ENCODE assay signal across 22 cellular contexts in genomic region chr16:88077328-88078108, GRCh38.
DNase-seq lines count a peak whose midpoint lies in the region; ATAC-seq, FAIRE-seq and TF ChIP-seq lines count a peak whose summit lies in the region.
"Had no signal": no experiment of that assay in that cellular context is flagged by ENCODE, and none has a peak within 500 bp of the region (broad histone marks: within the 10 kb centered on the region; RNA-seq: fewer than 3 reads in every experiment).

No MANE protein-coding gene starts in this region.

- DNase-seq in IMR-90 (no peak), endothelial cell (ENCODE audit: low spot score) (no peak), lower lobe of right lung (peak; percentile 31), aorta (peak; percentile 42 to 45), small intestine (no peak), RPMI8226 (no peak)
- DNase-seq in T-helper 2 cell treated with Interferon-gamma antibody and Interleukin-4, amounts not matched to agents 5 μg/mL and 100 μg/mL, for 36 hours (ENCODE audit: low spot score) = no peak
- DNase-seq: activated CD4-positive, alpha-beta T cell treated with anti-CD3 and anti-CD28 coated beads, Interleukin-2, amount 50 U/mL, for 48 hours; activated CD4-positive, CD25-positive, alpha-beta regulatory T cell; DMS153; GDM1; mesendoderm; NCI-H146; NCI-H2171; NCI-H69; stimulated activated CD4-positive, alpha-beta T cell treated with anti-CD3 and anti-CD28 coated beads, Interleukin-12 subunit alpha, Interleukin-12 subunit beta, amount 100 ng/mL, for 4 hours; T-helper 9 cell had no signal

- 0 out of 2 replicates have a peak, but pooled peaks cover 3% of the 10 kb centered on the region for H3K9me1 ChIP-seq in IMR-90 (ENCODE audit: insufficient read depth, low read length)

- no peak overlapping the region for H2AK5ac ChIP-seq in IMR-90 (ENCODE audit: low read depth, low read length)

- no peak overlapping the region for H2BK15ac ChIP-seq in IMR-90 (ENCODE audit: low read depth, low read length)

- WGBS in IMR-90 (ENCODE audit: extremely low coverage in 2 of 2, insufficient read length in 1 of 2), 2 experiments = 83% methylated on average over 10 of the region's 30 CpGs; no CpG with 5 or more reads in 1 of the 2 experiments
- WGBS in aorta, 2 donors = 87 to 89% methylated on average over 30 of the region's 30 CpGs
- 88 to 92% (median 90%) methylated on average over 30 of the region's 30 CpGs for WGBS in small intestine, 3 donors

- no peak overlapping the region for H4K8ac ChIP-seq in IMR-90 (ENCODE audit: low read depth in 2 of 2, low read length in 2 of 2)

- peak overlapping the region; percentile 24 for H2AFZ ChIP-seq in IMR-90 (replicated peaks; ENCODE audit: low read length, poor library complexity)
- H2AFZ ChIP-seq: GM23338 had no signal

- H3K4me2 ChIP-seq in IMR-90 (ENCODE audit: low read depth, low read length) = no peak overlapping the region
- H3K4me2 ChIP-seq: GM23338 had no signal

- CTCF ChIA-PET in IMR-90 (lab: Yijun Ruan, JAX) = no interaction called here

- POLR2A ChIA-PET in IMR-90 (lab: Charles Lee; ENCODE audit: unreplicated experiment) = no interaction called here

- H3K79me1 ChIP-seq in IMR-90 (ENCODE audit: low read depth in 1 of 2, low read length in 2 of 2) = 0 out of 4 replicates have a peak, but pooled peaks cover 0 to 1% of the 10 kb centered on the region in 2 experiments

- H2BK20ac ChIP-seq in IMR-90 (ENCODE audit: low read depth, low read length) = no peak overlapping the region

- H3K4me3 Mint-ChIP-seq in endothelial cell (ENCODE audit: unreplicated experiment) = peak overlapping the region; percentile 32
- no peak overlapping the region for H3K4me3 Mint-ChIP-seq in T-helper 2 cell treated with Interferon-gamma antibody and Interleukin-4, amounts not matched to agents 5 μg/mL and 100 μg/mL, for 36 hours
- H3K4me3 Mint-ChIP-seq: central memory CD8-positive, alpha-beta T cell; GM23338; stimulated activated naive CD8-positive, alpha-beta T cell treated with anti-CD3 and anti-CD28 coated beads, Interleukin-15, Interleukin-2, amounts not matched to agents 100 ng/mL and 50 ng/mL, for 24 hours had no signal

- no peak overlapping the region for H3K14ac ChIP-seq in IMR-90 (replicated peaks; ENCODE audit: low read depth, low read length)

- no peaks in the 10 kb centered on the region; the same call in 1 of the 2 replicates for H4K20me1 ChIP-seq in IMR-90 (ENCODE audit: insufficient read depth, low read length)

- H3K27ac ChIP-seq in IMR-90 (ENCODE audit: insufficient read depth, low read length) (no peak overlapping the region), lower lobe of right lung (no peak overlapping the region), aorta (ENCODE audit: low read depth in 1 of 2, low read length in 2 of 2) (no peak overlapping the region), small intestine (ENCODE audit: low read depth in 1 of 2, low read length in 1 of 2) (no peak overlapping the region)

- H3K9ac ChIP-seq in IMR-90 (ENCODE audit: low read depth, low read length) = no peak overlapping the region

- H3K36me3 Mint-ChIP-seq in endothelial cell (ENCODE audit: low read depth, unreplicated experiment) = peaks cover 17% of the 10 kb centered on the region
- peaks cover 4% of the 10 kb centered on the region for H3K36me3 Mint-ChIP-seq in T-helper 2 cell treated with Interferon-gamma antibody and Interleukin-4, amounts not matched to agents 5 μg/mL and 100 μg/mL, for 36 hours (ENCODE audit: low read depth)

- TF ChIP-seq POLR2A in IMR-90 (IDR thresholded peaks at IDR 0.05; ENCODE audit: low read depth, low read length) = no peak

- H3K56ac ChIP-seq in IMR-90 (ENCODE audit: extremely low read depth, insufficient read depth, low read length) = no peak overlapping the region

- peaks cover 22% of the 10 kb centered on the region for H3K36me3 ChIP-seq in IMR-90 (ENCODE audit: control insufficient read depth, insufficient read depth, low read length)
- H3K36me3 ChIP-seq in lower lobe of right lung = peaks cover 41% of the 10 kb centered on the region
- H3K36me3 ChIP-seq in aorta (ENCODE audit: control insufficient read depth in 1 of 2, insufficient read depth in 2 of 2, low read length in 1 of 2) = peaks cover 0 to 4% of the 10 kb centered on the region in 2 donors
- H3K36me3 ChIP-seq in small intestine (ENCODE audit: control insufficient read depth in 2 of 2, insufficient read depth in 2 of 2, low read length in 2 of 2) = no peaks in the 10 kb centered on the region

- TF ChIP-seq CTCF in IMR-90 (conservative IDR thresholded peaks at IDR 0.05; ENCODE audit: low read depth, low read length) (no peak), endothelial cell (IDR thresholded peaks at IDR 0.05; ENCODE audit: unreplicated experiment) (no peak), lower lobe of right lung (IDR thresholded peaks at IDR 0.05) (no peak)

- H3K9me3 Mint-ChIP-seq in endothelial cell (ENCODE audit: unreplicated experiment) = no peaks in the 10 kb centered on the region
- no peaks in the 10 kb centered on the region for H3K9me3 Mint-ChIP-seq in T-helper 2 cell treated with Interferon-gamma antibody and Interleukin-4, amounts not matched to agents 5 μg/mL and 100 μg/mL, for 36 hours
- H3K9me3 Mint-ChIP-seq: activated naive CD4-positive, alpha-beta T cell treated with anti-CD3 and anti-CD28 coated beads, Interleukin-2, amount 50 U/mL, for 72 hours; activated T-helper 2 cell treated with anti-CD3 and anti-CD28 coated beads, Interferon-gamma antibody, Interleukin-2, Interleukin-4, amounts not matched to agents 10 μg/mL and 5 μg/mL and 100 μg/mL, durations not matched to agents 14 hours and 24 hours and 36 hours; central memory CD8-positive, alpha-beta T cell; stimulated activated naive CD8-positive, alpha-beta T cell treated with anti-CD3 and anti-CD28 coated beads, Interleukin-15, Interleukin-2, amounts not matched to agents 100 ng/mL and 50 ng/mL, for 24 hours had no signal

- H3K4me1 Mint-ChIP-seq in endothelial cell (ENCODE audit: unreplicated experiment) = no peaks in the 10 kb centered on the region
- no peaks in the 10 kb centered on the region for H3K4me1 Mint-ChIP-seq in T-helper 2 cell treated with Interferon-gamma antibody and Interleukin-4, amounts not matched to agents 5 μg/mL and 100 μg/mL, for 36 hours (ENCODE audit: low read depth)
- H3K4me1 Mint-ChIP-seq: GM23338 had no signal

- H3K9me3 ChIP-seq in IMR-90 (ENCODE audit: control insufficient read depth, insufficient read depth, low read length) (peaks cover 3% of the 10 kb centered on the region), lower lobe of right lung (no peaks in the 10 kb centered on the region), aorta (ENCODE audit: control insufficient read depth, low read length) (no peaks in the 10 kb centered on the region), small intestine (ENCODE audit: control insufficient read depth, low read depth) (no peaks in the 10 kb centered on the region)

- ATAC-seq in IMR-90 (ENCODE audit: low read depth) = no peak
- ATAC-seq in lower lobe of right lung = no peak
- no peak for ATAC-seq in aorta (ENCODE audit: low FRiP score)
- ATAC-seq: activated naive CD4-positive, alpha-beta T cell treated with anti-CD3 and anti-CD28 coated beads, Interleukin-2, amount 50 U/mL, for 72 hours had no signal

- no peak overlapping the region for H4K5ac ChIP-seq in IMR-90 (ENCODE audit: low read depth, low read length)

- in situ Hi-C loops in IMR-90 (cut with MboI; ENCODE audit: low sequenced_read_pairs) = no loop called here

- no peak overlapping the region for H2BK120ac ChIP-seq in IMR-90 (ENCODE audit: low read depth, low read length)

- H3K4me1 ChIP-seq in IMR-90 (ENCODE audit: control insufficient read depth, insufficient read depth, low read length) (no peaks in the 10 kb centered on the region), lower lobe of right lung (no peaks in the 10 kb centered on the region), aorta (ENCODE audit: control insufficient read depth in 1 of 2, insufficient read depth in 2 of 2, low read length in 2 of 2) (no peaks in the 10 kb centered on the region), small intestine (ENCODE audit: control insufficient read depth in 2 of 2, insufficient read depth in 1 of 2, low read depth in 1 of 2, low read length in 1 of 2) (no peaks in the 10 kb centered on the region)

- no peak for FAIRE-seq in small intestine (lab: Jason Lieb, UNC)

- no peak overlapping the region for H3K18ac ChIP-seq in IMR-90 (ENCODE audit: low read depth, low read length)

- H3K27ac Mint-ChIP-seq in endothelial cell (ENCODE audit: unreplicated experiment) = no peak overlapping the region
- no peak overlapping the region for H3K27ac Mint-ChIP-seq in T-helper 2 cell treated with Interferon-gamma antibody and Interleukin-4, amounts not matched to agents 5 μg/mL and 100 μg/mL, for 36 hours
- H3K27ac Mint-ChIP-seq: activated T-helper 2 cell treated with anti-CD3 and anti-CD28 coated beads, Interferon-gamma antibody, Interleukin-2, Interleukin-4, amounts not matched to agents 10 μg/mL and 5 μg/mL and 100 μg/mL, durations not matched to agents 14 hours and 24 hours and 36 hours; GM23338; stimulated activated naive CD8-positive, alpha-beta T cell treated with anti-CD3 and anti-CD28 coated beads, Interleukin-15, Interleukin-2, amounts not matched to agents 100 ng/mL and 50 ng/mL, for 24 hours had no signal

- no peak for TF ChIP-seq RAD21 in IMR-90 (IDR thresholded peaks at IDR 0.05; ENCODE audit: low read length)

- dilution Hi-C loops in IMR-90 (cut with HindIII; ENCODE audit: low sequenced_read_pairs, unreplicated experiment) = no loop called here

- H3K27me3 ChIP-seq in IMR-90 (ENCODE audit: control insufficient read depth, insufficient read depth, low read length) (no peaks in the 10 kb centered on the region), lower lobe of right lung (ENCODE audit: low read depth) (no peaks in the 10 kb centered on the region), aorta (ENCODE audit: control insufficient read depth in 1 of 2, insufficient read depth in 2 of 2, low read length in 1 of 2) (no peaks in the 10 kb centered on the region), small intestine (ENCODE audit: control insufficient read depth in 2 of 2, insufficient read depth in 2 of 2, low read length in 2 of 2) (no peaks in the 10 kb centered on the region)

- no peak overlapping the region for H3K4me3 ChIP-seq in IMR-90 (ENCODE audit: insufficient read depth, low read depth, low read length)
- no peak overlapping the region for H3K4me3 ChIP-seq in lower lobe of right lung
- H3K4me3 ChIP-seq in aorta (ENCODE audit: low read length in 2 of 2) = no peak overlapping the region
- H3K4me3 ChIP-seq in small intestine (ENCODE audit: low read depth in 1 of 2, low read length in 2 of 2) = no peak overlapping the region
- H3K4me3 ChIP-seq: GM23338 had no signal

- no peak overlapping the region for H2AK9ac ChIP-seq in IMR-90 (replicated peaks; ENCODE audit: low read depth, low read length, poor library complexity)

- intact Hi-C loops in IMR-90 (cut with micrococcal nuclease) = no loop called here
- intact Hi-C loops in lower lobe of right lung (cut with DNase I) = no loop called here
- intact Hi-C loops in aorta (cut with DNase I) = no loop called here

- H3K23ac ChIP-seq in IMR-90 (ENCODE audit: low read depth, low read length) = no peak overlapping the region

- BruUV-seq in IMR-90 (replicated peaks; lab: Mats Ljungman, UMichigan) = no TSS peak

- H4K91ac ChIP-seq in IMR-90 (ENCODE audit: insufficient read depth, low read depth, low read length) = no peak overlapping the region

- H3K4ac ChIP-seq in IMR-90 (ENCODE audit: low read depth, low read length) = no peak overlapping the region

- peaks cover 1% of the 10 kb centered on the region for H3K27me3 Mint-ChIP-seq in endothelial cell (ENCODE audit: unreplicated experiment)
- no peaks in the 10 kb centered on the region for H3K27me3 Mint-ChIP-seq in T-helper 2 cell treated with Interferon-gamma antibody and Interleukin-4, amounts not matched to agents 5 μg/mL and 100 μg/mL, for 36 hours (ENCODE audit: low read depth)
- H3K27me3 Mint-ChIP-seq: central memory CD8-positive, alpha-beta T cell; stimulated activated naive CD8-positive, alpha-beta T cell treated with anti-CD3 and anti-CD28 coated beads, Interleukin-15, Interleukin-2, amounts not matched to agents 100 ng/mL and 50 ng/mL, for 24 hours had no signal

- no peak overlapping the region for H2BK5ac ChIP-seq in IMR-90 (ENCODE audit: low read depth, low read length, poor library complexity, severe bottlenecking)

Comparison
In these comparisons a context has a peak if more than half of its experiments do, and no peak if none do; other contexts are left out.
1. DNase-seq: peak in lower lobe of right lung (single experiment) and aorta (2 of 2); none in IMR-90 (single experiment), endothelial cell (single experiment), small intestine (single experiment), RPMI8226 (single experiment) and T-helper 2 cell treated with Interferon-gamma antibody and Interleukin-4, amounts not matched to agents 5 μg/mL and 100 μg/mL, for 36 hours (single experiment).